ENCODE assay signal across 1 cellular context in the genomic region with DNA sequence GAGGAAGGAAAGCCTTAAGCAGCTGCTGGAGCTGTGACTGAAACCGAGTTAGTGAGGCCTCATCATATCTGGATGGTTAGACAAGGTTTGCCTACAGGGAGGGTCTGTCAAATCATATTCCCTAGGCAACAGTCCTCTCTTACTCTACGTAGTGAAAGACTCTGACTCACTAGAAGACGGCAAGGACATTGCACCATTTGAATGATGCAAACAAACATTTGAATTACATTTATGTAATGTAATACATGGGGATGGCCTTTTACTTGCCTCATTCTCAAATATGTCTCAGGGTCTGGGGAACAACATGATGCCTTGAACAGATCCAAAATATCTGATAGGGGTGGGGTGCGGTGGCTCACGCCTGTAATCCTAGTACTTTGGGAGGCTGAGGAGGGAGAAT.
TF ChIP-seq lines count a peak whose summit lies in the region.

No MANE protein-coding gene starts in this region.

TF ChIP-seq in GM23338, 12 proteins besides CTCF, POLR2A, EP300 and RAD21:
- TF ChIP-seq, protein P1, sequence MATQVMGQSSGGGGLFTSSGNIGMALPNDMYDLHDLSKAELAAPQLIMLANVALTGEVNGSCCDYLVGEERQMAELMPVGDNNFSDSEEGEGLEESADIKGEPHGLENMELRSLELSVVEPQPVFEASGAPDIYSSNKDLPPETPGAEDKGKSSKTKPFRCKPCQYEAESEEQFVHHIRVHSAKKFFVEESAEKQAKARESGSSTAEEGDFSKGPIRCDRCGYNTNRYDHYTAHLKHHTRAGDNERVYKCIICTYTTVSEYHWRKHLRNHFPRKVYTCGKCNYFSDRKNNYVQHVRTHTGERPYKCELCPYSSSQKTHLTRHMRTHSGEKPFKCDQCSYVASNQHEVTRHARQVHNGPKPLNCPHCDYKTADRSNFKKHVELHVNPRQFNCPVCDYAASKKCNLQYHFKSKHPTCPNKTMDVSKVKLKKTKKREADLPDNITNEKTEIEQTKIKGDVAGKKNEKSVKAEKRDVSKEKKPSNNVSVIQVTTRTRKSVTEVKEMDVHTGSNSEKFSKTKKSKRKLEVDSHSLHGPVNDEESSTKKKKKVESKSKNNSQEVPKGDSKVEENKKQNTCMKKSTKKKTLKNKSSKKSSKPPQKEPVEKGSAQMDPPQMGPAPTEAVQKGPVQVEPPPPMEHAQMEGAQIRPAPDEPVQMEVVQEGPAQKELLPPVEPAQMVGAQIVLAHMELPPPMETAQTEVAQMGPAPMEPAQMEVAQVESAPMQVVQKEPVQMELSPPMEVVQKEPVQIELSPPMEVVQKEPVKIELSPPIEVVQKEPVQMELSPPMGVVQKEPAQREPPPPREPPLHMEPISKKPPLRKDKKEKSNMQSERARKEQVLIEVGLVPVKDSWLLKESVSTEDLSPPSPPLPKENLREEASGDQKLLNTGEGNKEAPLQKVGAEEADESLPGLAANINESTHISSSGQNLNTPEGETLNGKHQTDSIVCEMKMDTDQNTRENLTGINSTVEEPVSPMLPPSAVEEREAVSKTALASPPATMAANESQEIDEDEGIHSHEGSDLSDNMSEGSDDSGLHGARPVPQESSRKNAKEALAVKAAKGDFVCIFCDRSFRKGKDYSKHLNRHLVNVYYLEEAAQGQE (IDR thresholded peaks at IDR 0.05; ENCODE audit: unreplicated experiment), result no peak
- TF ChIP-seq EZH2phosphoT487 (IDR thresholded peaks at IDR 0.05; ENCODE audit: unreplicated experiment) (no peak), NANOG (IDR thresholded peaks at IDR 0.05; ENCODE audit: borderline replicate concordance) (no peak), CREB1 (CRISPR knock-in tag; IDR thresholded peaks at IDR 0.05; ENCODE audit: low read depth) (no peak), POLR2AphosphoS5 (IDR thresholded peaks at IDR 0.05; ENCODE audit: low read depth) (no peak)
- TF ChIP-seq, protein P2, sequence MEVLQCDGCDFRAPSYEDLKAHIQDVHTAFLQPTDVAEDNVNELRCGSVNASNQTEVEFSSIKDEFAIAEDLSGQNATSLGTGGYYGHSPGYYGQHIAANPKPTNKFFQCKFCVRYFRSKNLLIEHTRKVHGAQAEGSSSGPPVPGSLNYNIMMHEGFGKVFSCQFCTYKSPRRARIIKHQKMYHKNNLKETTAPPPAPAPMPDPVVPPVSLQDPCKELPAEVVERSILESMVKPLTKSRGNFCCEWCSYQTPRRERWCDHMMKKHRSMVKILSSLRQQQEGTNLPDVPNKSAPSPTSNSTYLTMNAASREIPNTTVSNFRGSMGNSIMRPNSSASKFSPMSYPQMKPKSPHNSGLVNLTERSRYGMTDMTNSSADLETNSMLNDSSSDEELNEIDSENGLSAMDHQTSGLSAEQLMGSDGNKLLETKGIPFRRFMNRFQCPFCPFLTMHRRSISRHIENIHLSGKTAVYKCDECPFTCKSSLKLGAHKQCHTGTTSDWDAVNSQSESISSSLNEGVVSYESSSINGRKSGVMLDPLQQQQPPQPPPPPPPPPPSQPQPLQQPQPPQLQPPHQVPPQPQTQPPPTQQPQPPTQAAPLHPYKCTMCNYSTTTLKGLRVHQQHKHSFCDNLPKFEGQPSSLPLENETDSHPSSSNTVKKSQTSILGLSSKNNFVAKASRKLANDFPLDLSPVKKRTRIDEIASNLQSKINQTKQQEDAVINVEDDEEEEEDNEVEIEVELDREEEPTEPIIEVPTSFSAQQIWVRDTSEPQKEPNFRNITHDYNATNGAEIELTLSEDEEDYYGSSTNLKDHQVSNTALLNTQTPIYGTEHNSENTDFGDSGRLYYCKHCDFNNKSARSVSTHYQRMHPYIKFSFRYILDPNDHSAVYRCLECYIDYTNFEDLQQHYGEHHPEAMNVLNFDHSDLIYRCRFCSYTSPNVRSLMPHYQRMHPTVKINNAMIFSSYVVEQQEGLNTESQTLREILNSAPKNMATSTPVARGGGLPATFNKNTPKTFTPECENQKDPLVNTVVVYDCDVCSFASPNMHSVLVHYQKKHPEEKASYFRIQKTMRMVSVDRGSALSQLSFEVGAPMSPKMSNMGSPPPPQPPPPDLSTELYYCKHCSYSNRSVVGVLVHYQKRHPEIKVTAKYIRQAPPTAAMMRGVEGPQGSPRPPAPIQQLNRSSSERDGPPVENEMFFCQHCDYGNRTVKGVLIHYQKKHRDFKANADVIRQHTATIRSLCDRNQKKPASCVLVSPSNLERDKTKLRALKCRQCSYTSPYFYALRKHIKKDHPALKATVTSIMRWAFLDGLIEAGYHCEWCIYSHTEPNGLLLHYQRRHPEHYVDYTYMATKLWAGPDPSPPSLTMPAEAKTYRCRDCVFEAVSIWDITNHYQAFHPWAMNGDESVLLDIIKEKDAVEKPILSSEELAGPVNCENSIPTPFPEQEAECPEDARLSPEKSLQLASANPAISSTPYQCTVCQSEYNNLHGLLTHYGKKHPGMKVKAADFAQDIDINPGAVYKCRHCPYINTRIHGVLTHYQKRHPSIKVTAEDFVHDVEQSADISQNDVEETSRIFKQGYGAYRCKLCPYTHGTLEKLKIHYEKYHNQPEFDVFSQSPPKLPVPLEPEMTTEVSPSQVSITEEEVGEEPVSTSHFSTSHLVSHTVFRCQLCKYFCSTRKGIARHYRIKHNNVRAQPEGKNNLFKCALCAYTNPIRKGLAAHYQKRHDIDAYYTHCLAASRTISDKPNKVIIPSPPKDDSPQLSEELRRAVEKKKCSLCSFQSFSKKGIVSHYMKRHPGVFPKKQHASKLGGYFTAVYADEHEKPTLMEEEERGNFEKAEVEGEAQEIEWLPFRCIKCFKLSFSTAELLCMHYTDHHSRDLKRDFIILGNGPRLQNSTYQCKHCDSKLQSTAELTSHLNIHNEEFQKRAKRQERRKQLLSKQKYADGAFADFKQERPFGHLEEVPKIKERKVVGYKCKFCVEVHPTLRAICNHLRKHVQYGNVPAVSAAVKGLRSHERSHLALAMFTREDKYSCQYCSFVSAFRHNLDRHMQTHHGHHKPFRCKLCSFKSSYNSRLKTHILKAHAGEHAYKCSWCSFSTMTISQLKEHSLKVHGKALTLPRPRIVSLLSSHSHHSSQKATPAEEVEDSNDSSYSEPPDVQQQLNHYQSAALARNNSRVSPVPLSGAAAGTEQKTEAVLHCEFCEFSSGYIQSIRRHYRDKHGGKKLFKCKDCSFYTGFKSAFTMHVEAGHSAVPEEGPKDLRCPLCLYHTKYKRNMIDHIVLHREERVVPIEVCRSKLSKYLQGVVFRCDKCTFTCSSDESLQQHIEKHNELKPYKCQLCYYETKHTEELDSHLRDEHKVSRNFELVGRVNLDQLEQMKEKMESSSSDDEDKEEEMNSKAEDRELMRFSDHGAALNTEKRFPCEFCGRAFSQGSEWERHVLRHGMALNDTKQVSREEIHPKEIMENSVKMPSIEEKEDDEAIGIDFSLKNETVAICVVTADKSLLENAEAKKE (CRISPR knock-in tag; IDR thresholded peaks at IDR 0.05), result no peak
TF ChIP-seq in GM23338: peak in this region for 0.
